ENCODE assay signal across 8 cellular contexts in genomic region chr1:101820080-101820479, GRCh38.
DNase-seq lines count a peak whose midpoint lies in the region; ATAC-seq, FAIRE-seq and TF ChIP-seq lines count a peak whose summit lies in the region.

No MANE protein-coding gene starts in this region.

- no peak for DNase-seq in D721Med (ENCODE audit: insufficient read length, low spot score)
- peak; percentile 1 for DNase-seq in fibroblast of the conjunctiva (ENCODE audit: low read depth)
- peak; percentile 7 for DNase-seq in stromal cell of bone marrow (ENCODE audit: low read depth)
- DNase-seq in activated T-cell treated with anti-CD3 and anti-CD28 coated beads, Interleukin-2, amount 50 U/mL, for 48 hours, result no peak
- DNase-seq in stimulated activated CD8-positive, alpha-beta memory T cell treated with anti-CD3 and anti-CD28 coated beads, Interleukin-4, amount 100 ng/mL, for 48 hours, result no peak

- H2AFZ ChIP-seq in OCI-LY3 (ENCODE audit: low read depth, low read length), result no peak overlapping the region

- TF ChIP-seq CTCF in D721Med (IDR thresholded peaks at IDR 0.05; ENCODE audit: insufficient read depth, missing control alignments) (peak; percentile 78), OCI-LY3 (IDR thresholded peaks at IDR 0.05; ENCODE audit: low read depth, low read length) (peak; percentile 57)

- FAIRE-seq in D721Med (lab: Jason Lieb, UNC), result peak; percentile 95

- H3K79me2 ChIP-seq in OCI-LY3 (ENCODE audit: low read length), result no peaks in the 10 kb centered on the region

- H3K4me3 ChIP-seq in OCI-LY3 (ENCODE audit: low read length), result no peak overlapping the region

- no peak overlapping the region for H3K4me2 ChIP-seq in OCI-LY3 (ENCODE audit: low read length)

- H3K36me3 ChIP-seq in OCI-LY3 (replicated peaks; ENCODE audit: low read depth, low read length), result no peaks in the 10 kb centered on the region

- H3K9ac ChIP-seq in OCI-LY3 (ENCODE audit: low read length), result no peak overlapping the region

- H3K27ac ChIP-seq in OCI-LY3 (ENCODE audit: low read length), result no peak overlapping the region

- H3K9me3 ChIP-seq in OCI-LY3 (ENCODE audit: insufficient read depth, low read length), result no peaks in the 10 kb centered on the region

- ATAC-seq in HG02885 (IDR thresholded peaks at IDR 0.05; ENCODE audit: poor library complexity, unreplicated experiment) (peak; percentile 61), GM21447 (IDR thresholded peaks at IDR 0.05; ENCODE audit: unreplicated experiment) (no peak)

- H3K27me3 ChIP-seq in OCI-LY3 (ENCODE audit: low read depth, low read length), result no peaks in the 10 kb centered on the region

- peaks cover 6% of the 10 kb centered on the region; the same call in 1 of the 2 replicates for H3K4me1 ChIP-seq in OCI-LY3 (ENCODE audit: low read length)

- H4K20me1 ChIP-seq in OCI-LY3 (ENCODE audit: insufficient read depth, low read length), result no peaks in the 10 kb centered on the region

Comparison
In these comparisons a context has a peak if more than half of its experiments do, and no peak if none do; other contexts are left out.
1. DNase-seq: peak in fibroblast of the conjunctiva (single experiment) and stromal cell of bone marrow (single experiment); none in D721Med (single experiment), activated T-cell treated with anti-CD3 and anti-CD28 coated beads, Interleukin-2, amount 50 U/mL, for 48 hours (0 of 2) and stimulated activated CD8-positive, alpha-beta memory T cell treated with anti-CD3 and anti-CD28 coated beads, Interleukin-4, amount 100 ng/mL, for 48 hours (single experiment).